ENCODE assay signal across 9 cellular contexts in the genomic region with DNA sequence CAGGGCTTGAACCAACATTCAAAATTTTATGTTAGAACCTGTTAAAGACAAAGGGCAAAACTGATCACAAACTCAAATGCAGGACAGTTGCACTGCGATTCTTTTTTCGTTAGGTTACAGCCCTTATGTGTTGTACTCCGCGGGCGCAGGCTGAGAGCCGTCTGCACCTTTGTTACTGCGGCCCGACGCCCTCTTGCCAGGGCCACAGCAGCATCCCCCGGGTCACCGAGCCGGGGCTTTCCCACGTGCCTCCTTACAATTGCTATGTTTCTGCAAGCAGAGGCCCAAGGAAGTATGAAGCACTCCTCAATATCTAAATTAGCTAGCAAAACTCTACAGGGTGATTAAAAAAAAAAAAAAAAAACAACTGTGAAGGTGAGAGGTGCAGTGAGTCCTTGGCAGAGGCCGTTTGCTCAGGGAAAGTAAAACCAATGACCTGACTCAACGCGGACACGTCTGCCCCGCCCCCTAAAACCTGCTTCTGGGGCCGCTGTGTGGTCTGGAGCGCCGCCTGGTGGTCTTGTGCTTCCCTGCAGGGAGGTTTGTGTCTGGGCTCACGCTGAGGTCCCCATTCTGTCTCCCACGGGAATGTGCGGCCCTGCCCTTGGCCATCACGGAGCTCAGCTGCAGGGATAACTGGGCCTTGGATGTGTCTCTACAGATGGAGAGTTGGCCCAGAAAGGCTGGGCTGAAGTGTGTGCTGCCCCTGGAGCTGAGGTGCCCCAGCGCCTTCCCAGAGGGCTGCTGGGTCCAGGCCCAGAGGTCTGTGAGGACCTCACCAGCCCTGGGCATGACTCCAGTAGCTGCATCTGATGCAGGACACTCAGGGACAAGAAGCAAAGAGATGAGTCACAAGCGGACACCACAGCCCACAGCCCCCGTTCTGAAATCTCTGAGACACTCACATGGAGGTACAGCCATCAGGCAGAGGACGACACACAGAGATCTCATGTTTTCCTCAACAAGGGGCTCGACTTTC.
DNase-seq lines count a peak whose midpoint lies in the region; ATAC-seq, FAIRE-seq and TF ChIP-seq lines count a peak whose summit lies in the region.
"Had no signal": no experiment of that assay in that cellular context is flagged by ENCODE, and none has a peak within 500 bp of the region (broad histone marks: within the 10 kb centered on the region; RNA-seq: fewer than 3 reads in every experiment).

No MANE protein-coding gene starts in this region.

- H3K4me3 Mint-ChIP-seq in osteocyte (ENCODE audit: unreplicated experiment), result no peak overlapping the region

- no peaks in the 10 kb centered on the region; the same call in 2 of the 3 replicates for H3K9me3 ChIP-seq in A549

- H3K27ac Mint-ChIP-seq in osteocyte (ENCODE audit: unreplicated experiment), result no peak overlapping the region

- H3K4me1 ChIP-seq in A549, result no peaks in the 10 kb centered on the region

- H3K4me3 ChIP-seq in A549, result no peak overlapping the region

- FAIRE-seq in A549 (lab: Jason Lieb, UNC), result no peak

- TF ChIP-seq RAD21 in A549 (conservative IDR thresholded peaks at IDR 0.05 in 1 of 2, IDR thresholded peaks at IDR 0.05 in 1 of 2), result peak; percentile 84 to 90

- DNase-seq in A549 (ENCODE audit: low read depth in 1 of 2, low spot score in 1 of 2) (peak; percentile 38 to 70), H4 (ENCODE audit: low spot score) (peak; percentile 14), NOMO-1 (lab: John Stamatoyannopoulos, UW; ENCODE audit: unreplicated experiment in 2 of 2) (peak; percentile 61 to 64), Right ventricle myocardium superior (peak; percentile 75), HCEC 1CT (no peak), osteocyte (ENCODE audit: extremely low spot score, unreplicated experiment) (no peak)
- peak; percentile 59 to 61 for DNase-seq in activated CD8-positive, alpha-beta memory T cell treated with anti-CD3 and anti-CD28 coated beads for 4 hours (ENCODE audit: low read depth in 2 of 2)
- peak; percentile 56 to 61 (median 59) for DNase-seq in stimulated activated CD4-positive, alpha-beta T cell treated with anti-CD3 and anti-CD28 coated beads, TNF-alpha, amount 100 ng/mL, for 4 hours (ENCODE audit: low read depth in 3 of 3)

- no peak for TF ChIP-seq EP300 in A549 (IDR thresholded peaks at IDR 0.05)

- WGBS in A549 (ENCODE audit: missing lambda C conversion rate), result 28% methylated on average over 26 of the region's 30 CpGs

- H3K4me1 Mint-ChIP-seq in osteocyte (ENCODE audit: unreplicated experiment), result no peaks in the 10 kb centered on the region

- no peak overlapping the region for H3K27ac ChIP-seq in A549
- H3K27ac ChIP-seq: epithelial cell of prostate had no signal

- no peaks in the 10 kb centered on the region for H3K36me3 Mint-ChIP-seq in osteocyte (ENCODE audit: unreplicated experiment)

- no peaks in the 10 kb centered on the region for H3K27me3 Mint-ChIP-seq in osteocyte (ENCODE audit: unreplicated experiment)

- peak; percentile 87 to 96 for ATAC-seq in A549
- peak; percentile 89 for ATAC-seq in Right ventricle myocardium superior (ENCODE audit: poor library complexity)

- TF ChIP-seq POLR2A in A549 (IDR thresholded peaks at IDR 0.05; ENCODE audit: low read length), result no peak

- intact Hi-C loops in Right ventricle myocardium superior (cut with DNase I), result loop anchor here (10.0 kb wide), 1 partner anchor 270 kb away; no protein-coding TSS in a partner anchor

- CTCF ChIA-PET in A549 (lab: Yijun Ruan, JAX), result interaction anchor here (0.7 to 3.7 kb wide), 14 partner anchors 10 to 268 kb away, joined by 3 to 19 read pairs (median 3); no protein-coding TSS in a partner anchor

- peaks cover 37% of the 10 kb centered on the region for H3K9me3 Mint-ChIP-seq in osteocyte (ENCODE audit: unreplicated experiment)

- peak overlapping the region; percentile 47 for H3K4me2 ChIP-seq in A549

- TF ChIP-seq CTCF in A549 (IDR thresholded peaks at IDR 0.05) (peak; percentile 77), osteocyte (IDR thresholded peaks at IDR 0.05) (no peak)

- POLR2A ChIA-PET in A549 (lab: Yijun Ruan, JAX), result no interaction called here

TF ChIP-seq in A549, 52 proteins besides CTCF, POLR2A, EP300 and RAD21:
- TF ChIP-seq KDM1A (IDR thresholded peaks at IDR 0.05; ENCODE audit: low read depth) (no peak), TFCP2L1 (CRISPR knock-in tag; IDR thresholded peaks at IDR 0.05) (no peak), SMC3 (IDR thresholded peaks at IDR 0.05) (peak; percentile 92), RNF2 (IDR thresholded peaks at IDR 0.05; ENCODE audit: borderline replicate concordance, low read depth) (no peak)
- TF ChIP-seq, protein P1, sequence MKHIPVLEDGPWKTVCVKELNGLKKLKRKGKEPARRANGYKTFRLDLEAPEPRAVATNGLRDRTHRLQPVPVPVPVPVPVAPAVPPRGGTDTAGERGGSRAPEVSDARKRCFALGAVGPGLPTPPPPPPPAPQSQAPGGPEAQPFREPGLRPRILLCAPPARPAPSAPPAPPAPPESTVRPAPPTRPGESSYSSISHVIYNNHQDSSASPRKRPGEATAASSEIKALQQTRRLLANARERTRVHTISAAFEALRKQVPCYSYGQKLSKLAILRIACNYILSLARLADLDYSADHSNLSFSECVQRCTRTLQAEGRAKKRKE (CRISPR knock-in tag; IDR thresholded peaks at IDR 0.05; ENCODE audit: low read depth), result no peak

Comparison
In these comparisons a context has a peak if more than half of its experiments do, and no peak if none do; other contexts are left out.
1. DNase-seq: peak in A549 (2 of 2), H4 (single experiment), NOMO-1 (2 of 2), activated CD8-positive, alpha-beta memory T cell treated with anti-CD3 and anti-CD28 coated beads for 4 hours (2 of 2), Right ventricle myocardium superior (single experiment) and stimulated activated CD4-positive, alpha-beta T cell treated with anti-CD3 and anti-CD28 coated beads, TNF-alpha, amount 100 ng/mL, for 4 hours (3 of 3); none in HCEC 1CT (single experiment) and osteocyte (single experiment).